ENCODE assay signal across 24 cellular contexts in genomic region chr12:41983394-41983793, GRCh38.
DNase-seq lines count a peak whose midpoint lies in the region; ATAC-seq and TF ChIP-seq lines count a peak whose summit lies in the region.
"Had no signal": no experiment of that assay in that cellular context is flagged by ENCODE, and none has a peak within 500 bp of the region (broad histone marks: within the 10 kb centered on the region; RNA-seq: fewer than 3 reads in every experiment).

No MANE protein-coding gene starts in this region.

- POLR2A ChIA-PET in CD8-positive, alpha-beta T cell (lab: Charles Lee) = interaction anchor here (0.6 kb wide), 1 partner anchor 842 kb away, joined by 3 read pairs; no protein-coding TSS in a partner anchor

- ATAC-seq in CD8-positive, alpha-beta T cell = no peak
- no peak for ATAC-seq in HG03457 (IDR thresholded peaks at IDR 0.05; ENCODE audit: unreplicated experiment)
- ATAC-seq: activated naive CD4-positive, alpha-beta T cell treated with anti-CD3 and anti-CD28 coated beads, Interleukin-2, amount 50 U/mL, for 72 hours; body of pancreas; effector memory CD8-positive, alpha-beta T cell; stimulated activated naive CD8-positive, alpha-beta T cell treated with anti-CD3 and anti-CD28 coated beads, Interleukin-15, amount 100 ng/mL, for 72 hours had no signal

- DNase-seq in DMS79 treated with DMSO at 0.1 percent for 48 hours (lab: John Stamatoyannopoulos, UW) = peak; percentile 32
- DNase-seq in NCI-H146 (lab: John Stamatoyannopoulos, UW) = peak; percentile 36
- DNase-seq in ascending aorta (ENCODE audit: low spot score in 2 of 2) = no peak
- DNase-seq in medulla oblongata (ENCODE audit: extremely low spot score) = peak; percentile 48
- DNase-seq in activated naive CD4-positive, alpha-beta T cell treated with Interleukin-2 at 50 U/mL for 16 hours = no peak
- DNase-seq in ureter (ENCODE audit: low spot score) = no peak
- DNase-seq in CD8-positive, alpha-beta T cell = no peak
- DNase-seq: activated CD4-positive, alpha-beta T cell treated with anti-CD3 and anti-CD28 coated beads for 1 hour; body of pancreas; CD8-positive, alpha-beta memory T cell; effector memory CD8-positive, alpha-beta T cell; EL; HFFc6; left ventricle myocardium inferior; midbrain; NCI-H1694 treated with DMSO at 0.1 percent for 48 hours; stimulated activated CD4-positive, alpha-beta T cell treated with anti-CD3 and anti-CD28 coated beads, Interleukin-4, amount 100 ng/mL, for 1 hour; stimulated activated naive CD8-positive, alpha-beta T cell treated with anti-CD3 and anti-CD28 coated beads, Interleukin-15, amount 100 ng/mL, for 72 hours; SW 1271; trophoblast cell had no signal

- no peak overlapping the region for H3K27ac Mint-ChIP-seq in CD8-positive, alpha-beta T cell
- H3K27ac Mint-ChIP-seq: activated naive CD4-positive, alpha-beta T cell treated with anti-CD3 and anti-CD28 coated beads, Interleukin-2, amount 50 U/mL, for 72 hours; CD8-positive, alpha-beta memory T cell; effector memory CD8-positive, alpha-beta T cell; HFFc6; stimulated activated naive CD8-positive, alpha-beta T cell treated with anti-CD3 and anti-CD28 coated beads, Interleukin-15, amount 100 ng/mL, for 72 hours had no signal

- no peak for TF ChIP-seq CTCF in ascending aorta (IDR thresholded peaks at IDR 0.05)
- no peak for TF ChIP-seq CTCF in CD8-positive, alpha-beta T cell (IDR thresholded peaks at IDR 0.05)

- H3K27me3 ChIP-seq in ascending aorta = no peaks in the 10 kb centered on the region
- no peaks in the 10 kb centered on the region for H3K27me3 ChIP-seq in CD8-positive, alpha-beta T cell (ENCODE audit: insufficient read depth, low read length)
- H3K27me3 ChIP-seq: body of pancreas had no signal

- peak overlapping the region; percentile 12 for H3K27ac ChIP-seq in ascending aorta
- no peak overlapping the region for H3K27ac ChIP-seq in CD8-positive, alpha-beta T cell (ENCODE audit: low read depth, low read length)
- H3K27ac ChIP-seq: body of pancreas, HL-60, left ventricle myocardium inferior, prostate gland had no signal

- H3K9me3 Mint-ChIP-seq in CD8-positive, alpha-beta T cell = no peaks in the 10 kb centered on the region
- H3K9me3 Mint-ChIP-seq: activated naive CD4-positive, alpha-beta T cell treated with anti-CD3 and anti-CD28 coated beads, Interleukin-2, amount 50 U/mL, for 72 hours; effector memory CD8-positive, alpha-beta T cell; stimulated activated naive CD8-positive, alpha-beta T cell treated with anti-CD3 and anti-CD28 coated beads, Interleukin-15, amount 100 ng/mL, for 72 hours had no signal

- CTCF ChIA-PET in CD8-positive, alpha-beta T cell (lab: Charles Lee) = no interaction called here

- intact Hi-C loops in ascending aorta (cut with DNase I) = no loop called here
- intact Hi-C loops in CD8-positive, alpha-beta T cell (cut with DNase I, micrococcal nuclease) = no loop called here

- no peaks in the 10 kb centered on the region for H3K36me3 Mint-ChIP-seq in CD8-positive, alpha-beta T cell
- H3K36me3 Mint-ChIP-seq: activated naive CD4-positive, alpha-beta T cell treated with anti-CD3 and anti-CD28 coated beads, Interleukin-2, amount 50 U/mL, for 72 hours had no signal

- no peaks in the 10 kb centered on the region for H3K36me3 ChIP-seq in ascending aorta
- no peaks in the 10 kb centered on the region for H3K36me3 ChIP-seq in CD8-positive, alpha-beta T cell (ENCODE audit: insufficient read depth, low read length)
- H3K36me3 ChIP-seq: left ventricle myocardium inferior, prostate gland had no signal

- no peak overlapping the region for H3K4me3 ChIP-seq in ascending aorta
- no peak overlapping the region for H3K4me3 ChIP-seq in CD8-positive, alpha-beta T cell (ENCODE audit: low read depth, low read length)
- H3K4me3 ChIP-seq: body of pancreas, left ventricle myocardium inferior, prostate gland had no signal

- H3K4me1 Mint-ChIP-seq in CD8-positive, alpha-beta T cell (ENCODE audit: low read depth) = no peaks in the 10 kb centered on the region
- H3K4me1 Mint-ChIP-seq: CD8-positive, alpha-beta memory T cell; stimulated activated naive CD8-positive, alpha-beta T cell treated with anti-CD3 and anti-CD28 coated beads, Interleukin-15, amount 100 ng/mL, for 72 hours had no signal

- H3K4me1 ChIP-seq in ascending aorta = peaks cover 0 to 4% of the 10 kb centered on the region in 2 donors
- no peaks in the 10 kb centered on the region for H3K4me1 ChIP-seq in CD8-positive, alpha-beta T cell (ENCODE audit: insufficient read depth, low read length)
- H3K4me1 ChIP-seq: body of pancreas, left ventricle myocardium inferior, prostate gland had no signal

- H3K9me3 ChIP-seq in ascending aorta = peaks cover 0 to 2% of the 10 kb centered on the region in 2 donors
- H3K9me3 ChIP-seq in CD8-positive, alpha-beta T cell (ENCODE audit: low read length) = no peaks in the 10 kb centered on the region
- H3K9me3 ChIP-seq: body of pancreas, prostate gland had no signal

- H3K4me3 Mint-ChIP-seq in CD8-positive, alpha-beta T cell = no peak overlapping the region
- H3K4me3 Mint-ChIP-seq: CD8-positive, alpha-beta memory T cell; effector memory CD8-positive, alpha-beta T cell; HFFc6; stimulated activated naive CD8-positive, alpha-beta T cell treated with anti-CD3 and anti-CD28 coated beads, Interleukin-15, amount 100 ng/mL, for 72 hours had no signal

- peaks cover 21% of the 10 kb centered on the region for H3K27me3 Mint-ChIP-seq in CD8-positive, alpha-beta T cell (ENCODE audit: low read depth)
- H3K27me3 Mint-ChIP-seq: stimulated activated naive CD8-positive, alpha-beta T cell treated with anti-CD3 and anti-CD28 coated beads, Interleukin-15, amount 100 ng/mL, for 72 hours had no signal

Comparison
In these comparisons a context has a peak if more than half of its experiments do, and no peak if none do; other contexts are left out.
1. DNase-seq: peak in DMS79 treated with DMSO at 0.1 percent for 48 hours (single experiment), NCI-H146 (single experiment) and medulla oblongata (single experiment); none in ascending aorta (0 of 2), activated naive CD4-positive, alpha-beta T cell treated with Interleukin-2 at 50 U/mL for 16 hours (single experiment), ureter (single experiment) and CD8-positive, alpha-beta T cell (0 of 7).